In genomic region chr17:40218740-40219072, GRCh38 we compare ENCODE assay signal across 8 cellular contexts. TPM values are rescaled to one million over a fixed set of nuclear protein-coding genes. Genes with fewer than 3 reads are reported as not detected.
DNase-seq lines count a peak whose midpoint lies in the region; FAIRE-seq and TF ChIP-seq lines count a peak whose summit lies in the region.

No MANE protein-coding gene starts in this region.

- no peaks in the 10 kb centered on the region for H3K27me3 ChIP-seq in SJSA1 (replicated peaks)
- H3K27me3 ChIP-seq in cardiac muscle cell, result no peaks in the 10 kb centered on the region
- no peaks in the 10 kb centered on the region for H3K27me3 ChIP-seq in ovary
- no peaks in the 10 kb centered on the region for H3K27me3 ChIP-seq in thymus (ENCODE audit: control insufficient read depth, insufficient read depth)

- intact Hi-C loops in ovary (cut with DNase I), result loop anchor here in 1 of 4 donors (10.0 kb wide), 1 partner anchor 66 kb away; the partner anchor contains the start of gene CDC6

- 2% methylated on average over 13 of the region's 13 CpGs for WGBS in ovary, 3 donors
- WGBS in thymus, result 10% methylated on average over 13 of the region's 13 CpGs

- peaks cover 9 to 23% (median 14%) of the 10 kb centered on the region in 3 donors for H3K4me1 Mint-ChIP-seq in IgD-negative memory B cell

- H3K36me3 Mint-ChIP-seq in IgD-negative memory B cell, result no peaks in the 10 kb centered on the region

- DNase-seq in AG09319 (ENCODE audit: extremely low read depth, low read depth), result peak; percentile 52
- peak; percentile 52 for DNase-seq in GM19239 (ENCODE audit: insufficient read length, low spot score)
- peak in 1 of 2 experiments; percentile 48 for DNase-seq in SJSA1 (ENCODE audit: low read depth in 1 of 2, low spot score in 2 of 2)
- DNase-seq in activated naive CD8-positive, alpha-beta T cell treated with anti-CD3 and anti-CD28 coated beads, Interleukin-2, amount 50 U/mL, for 16 hours (ENCODE audit: low read depth, low spot score), result peak; percentile 24
- DNase-seq in cardiac muscle cell (ENCODE audit: low read depth in 1 of 2, low spot score in 1 of 2), result peak; percentile 47 to 88
- DNase-seq in ovary, result peak; percentile 59 to 76 (median 66)

- no peak for TF ChIP-seq CTCF in AG09319 (IDR thresholded peaks at IDR 0.05; ENCODE audit: low read depth, low read length)
- TF ChIP-seq CTCF in cardiac muscle cell (IDR thresholded peaks at IDR 0.05; ENCODE audit: low read depth, low read length), result no peak
- no peak for TF ChIP-seq CTCF in ovary (IDR thresholded peaks at IDR 0.05)

- H3K4me3 Mint-ChIP-seq in IgD-negative memory B cell, result peak overlapping the region; percentile 82 to 98 (median 95)

- peak overlapping the region; percentile 65 for H3K27ac ChIP-seq in SJSA1
- H3K27ac ChIP-seq in cardiac muscle cell, result peak overlapping the region; percentile 91
- peak overlapping the region in 1 of 2 donors; percentile 80 for H3K27ac ChIP-seq in ovary
- peak overlapping the region; percentile 86 for H3K27ac ChIP-seq in thymus (ENCODE audit: low read depth)

- no peaks in the 10 kb centered on the region for H3K9me3 Mint-ChIP-seq in IgD-negative memory B cell

- H3K9me3 ChIP-seq in SJSA1 (replicated peaks) (no peaks in the 10 kb centered on the region), cardiac muscle cell (ENCODE audit: low read depth) (no peaks in the 10 kb centered on the region), ovary (no peaks in the 10 kb centered on the region), thymus (ENCODE audit: control insufficient read depth) (no peaks in the 10 kb centered on the region)

- peak overlapping the region; percentile 53 for H3K4me3 ChIP-seq in SJSA1
- peak overlapping the region; percentile 35 for H3K4me3 ChIP-seq in cardiac muscle cell
- H3K4me3 ChIP-seq in ovary, result peak overlapping the region; percentile 78
- peak overlapping the region; percentile 94 for H3K4me3 ChIP-seq in thymus (ENCODE audit: low read length)

- FAIRE-seq in GM19239 (lab: Jason Lieb, UNC), result no peak

- TF ChIP-seq EP300 in ovary (IDR thresholded peaks at IDR 0.05), result no peak

- no peaks in the 10 kb centered on the region for H3K27me3 Mint-ChIP-seq in IgD-negative memory B cell

- H3K36me3 ChIP-seq in SJSA1 (no peaks in the 10 kb centered on the region), cardiac muscle cell (no peaks in the 10 kb centered on the region), ovary (no peaks in the 10 kb centered on the region), thymus (ENCODE audit: control insufficient read depth, insufficient read depth) (no peaks in the 10 kb centered on the region)

- peaks cover 18% of the 10 kb centered on the region for H3K4me1 ChIP-seq in SJSA1 (replicated peaks)
- no peaks in the 10 kb centered on the region for H3K4me1 ChIP-seq in cardiac muscle cell (ENCODE audit: low read depth)
- H3K4me1 ChIP-seq in ovary (ENCODE audit: insufficient read depth), result peaks cover 5% of the 10 kb centered on the region
- peaks cover 7% of the 10 kb centered on the region for H3K4me1 ChIP-seq in thymus (ENCODE audit: control insufficient read depth, insufficient read depth, low read length)

- peak overlapping the region; percentile 93 to 100 (median 99) for H3K27ac Mint-ChIP-seq in IgD-negative memory B cell

- TF ChIP-seq POLR2A in ovary (IDR thresholded peaks at IDR 0.05), result no peak

RNA-seq across cellular contexts. Expression of gene WIPF2, which starts 0.4 kb away (rescaled TPM):
- polyA plus RNA-seq in IgD-negative memory B cell (11.4 TPM), cardiac muscle cell (20.0 and 21.8 TPM in 2 replicates), ovary (10 to 100 TPM in 1 of 2 donors, 1 to 10 TPM in 1; 8.4 to 27.8 TPM), thymus (9.9 TPM)
- total RNA-seq in SJSA1 (2014; rRNA removed; shearing (Covaris generic)), result 1.7 and 5.7 TPM in 2 replicates
- total RNA-seq in cardiac muscle cell (7.1 and 9.5 TPM in 2 replicates), ovary (10 to 100 TPM in 6 of 7 donors, 1 to 10 TPM in 1; 6.1 to 23.0 (median 18.4) TPM)

RNA-seq across cellular contexts. Expression of gene RAPGEFL1, which starts 41.4 kb away (rescaled TPM):
- polyA plus RNA-seq in IgD-negative memory B cell (0.69 TPM), cardiac muscle cell (10.1 and 10.6 TPM in 2 replicates), ovary (1 to 10 TPM; 1.4 to 2.3 TPM), thymus (17.4 TPM)
- total RNA-seq in SJSA1 (2014; rRNA removed; shearing (Covaris generic)), result 0.28 and 1.1 TPM in 2 replicates
- total RNA-seq in cardiac muscle cell (7.1 and 12.2 TPM in 2 replicates), ovary (1 to 10 TPM; 3.6 to 9.1 (median 6.4) TPM)

Comparison
In these comparisons a context has a peak if more than half of its experiments do, and no peak if none do; other contexts are left out.
1. H3K4me3 ChIP-seq: peak in every context shown above with its lines; median percentile 94 in thymus; 78 in ovary; 53 in SJSA1; 35 in cardiac muscle cell.